ENCODE assay signal across 8 cellular contexts in genomic region chr6:73129653-73130443, GRCh38.
A peak's percentile ranks its signal among the peaks of the same experiment; 100 is the strongest.
DNase-seq lines count a peak whose midpoint lies in the region; ATAC-seq, FAIRE-seq and TF ChIP-seq lines count a peak whose summit lies in the region.

No MANE protein-coding gene starts in this region.

- H3K4me1 Mint-ChIP-seq in activated B cell treated with CpG ODN at 0.5 μM for 24 hours, result peaks cover 4% of the 10 kb centered on the region

- FAIRE-seq in GM18507 (lab: Jason Lieb, UNC), result peak; percentile 93

- intact Hi-C loops in activated B cell treated with CpG ODN at 0.5 μM for 24 hours (cut with micrococcal nuclease), result loop anchor here (1.0 to 5.0 kb wide), 7 partner anchors 51 to 878 kb away; no protein-coding TSS in a partner anchor

- H3K27ac Mint-ChIP-seq in activated B cell treated with CpG ODN at 0.5 μM for 24 hours, result no peak overlapping the region

- H3K4me3 Mint-ChIP-seq in activated B cell treated with CpG ODN at 0.5 μM for 24 hours, result peak overlapping the region; percentile 33

- POLR2A ChIA-PET in activated B cell treated with CpG ODN at 0.5 μM for 24 hours (lab: Charles Lee), result interaction anchor here (0.7 to 3.4 kb wide), 2 partner anchors 513 to 549 kb away, joined by 3 to 20 read pairs; no protein-coding TSS in a partner anchor

- H3K36me3 Mint-ChIP-seq in activated B cell treated with CpG ODN at 0.5 μM for 24 hours (ENCODE audit: low read depth), result peaks cover 4% of the 10 kb centered on the region

- in situ Hi-C loops in ACHN (cut with HindIII; ENCODE audit: low pct_ligation_motif_present, low pct_unique_long_range_greater_than_20kb, low sequenced_read_pairs), result loop anchor here (25.0 kb wide), 1 partner anchor 518 kb away; the partner anchor contains the start of gene KCNQ5

- H3K4me3 ChIP-seq in cardiac fibroblast (replicated peaks in 1 of 2; ENCODE audit: low read depth in 2 of 2, low read length in 2 of 2), result no peak overlapping the region

- CTCF ChIA-PET in activated B cell treated with CpG ODN at 0.5 μM for 24 hours (lab: Charles Lee), result interaction anchor here (0.6 to 12.2 kb wide), 17 partner anchors 10 to 718 kb away, joined by 3 to 423 read pairs (median 5); partner anchors contain the start of gene KCNQ5

- DNase-seq in ACHN (peak; percentile 68), GM18507 (ENCODE audit: extremely low spot score, insufficient read length, low read depth) (peak; percentile 37), NCI-H2081 treated with DMSO at 0.1 percent for 48 hours (lab: John Stamatoyannopoulos, UW) (peak; percentile 70), activated B cell treated with CpG ODN at 0.5 μM for 24 hours (peak; percentile 72), cardiac fibroblast (ENCODE audit: low read depth in 2 of 2) (peak; percentile 80 to 83), kidney tubule cell (ENCODE audit: low spot score) (peak; percentile 78)
- peak; percentile 85 to 90 for DNase-seq in stimulated activated CD4-positive, alpha-beta T cell treated with anti-CD3 and anti-CD28 coated beads, Interleukin-2, amount 100 ng/mL, for 48 hours

- ATAC-seq in HG02943 (IDR thresholded peaks at IDR 0.05; ENCODE audit: low read depth, unreplicated experiment) (peak; percentile 88), activated B cell treated with CpG ODN at 0.5 μM for 24 hours (ENCODE audit: low read depth) (peak; percentile 90)

- no peaks in the 10 kb centered on the region for H3K9me3 Mint-ChIP-seq in activated B cell treated with CpG ODN at 0.5 μM for 24 hours

- H3K27me3 Mint-ChIP-seq in activated B cell treated with CpG ODN at 0.5 μM for 24 hours, result no peaks in the 10 kb centered on the region

- TF ChIP-seq CTCF in activated B cell treated with CpG ODN at 0.5 μM for 24 hours (IDR thresholded peaks at IDR 0.05) (peak; percentile 8), cardiac fibroblast (IDR thresholded peaks at IDR 0.05; ENCODE audit: low read depth, low read length) (peak; percentile 99)

Comparison
In these comparisons a context has a peak if more than half of its experiments do, and no peak if none do; other contexts are left out.
1. DNase-seq: peak in every context shown above with its lines; median percentile 88 in stimulated activated CD4-positive, alpha-beta T cell treated with anti-CD3 and anti-CD28 coated beads, Interleukin-2, amount 100 ng/mL, for 48 hours; 82 in cardiac fibroblast; 78 in kidney tubule cell; 72 in activated B cell treated with CpG ODN at 0.5 μM for 24 hours; 70 in NCI-H2081 treated with DMSO at 0.1 percent for 48 hours; 68 in ACHN; 37 in GM18507.